25 cellular contexts compared by ENCODE assay signal in genomic region chr2:19368760-19369159, GRCh38. TPM values are rescaled to one million over a fixed set of nuclear protein-coding genes. Genes with fewer than 3 reads are reported as not detected.
"Had no signal": no experiment of that assay in that cellular context is flagged by ENCODE, and none has a peak within 500 bp of the region (broad histone marks: within the 10 kb centered on the region; RNA-seq: fewer than 3 reads in every experiment).

No MANE protein-coding gene starts in this region.

- H3K27ac ChIP-seq: neutrophil, pancreas, prostate gland, right lobe of liver, sigmoid colon, suprapubic skin, testis, tibial artery, transverse colon, upper lobe of right lung, uterus had no signal

- H3K27me3 ChIP-seq: right lobe of liver, testis, tibial artery, uterus had no signal

- H3K4me1 ChIP-seq: pancreas, prostate gland, right lobe of liver, suprapubic skin, testis, upper lobe of right lung, uterus had no signal

- H3K9me3 ChIP-seq: neutrophil, pancreas, prostate gland, right lobe of liver, sigmoid colon, suprapubic skin, testis, tibial artery, transverse colon, upper lobe of right lung, uterus had no signal

- H3K4me3 ChIP-seq: pancreas, prostate gland, right lobe of liver, sigmoid colon, suprapubic skin, testis, tibial artery, transverse colon, upper lobe of right lung, uterus had no signal

- H3K36me3 ChIP-seq: neutrophil, pancreas, prostate gland, right lobe of liver, sigmoid colon, suprapubic skin, tibial artery, transverse colon, upper lobe of right lung, uterus had no signal

- DNase-seq: naive thymus-derived CD4-positive, alpha-beta T cell; natural killer cell; nephron progenitor cell; nucleus accumbens; pancreas; right lobe of liver; sigmoid colon; small intestine; stimulated activated CD4-positive, alpha-beta T cell treated with anti-CD3 and anti-CD28 coated beads, Interleukin-1b, Interleukin-23, amount 100 ng/mL, for 48 hours; stimulated activated CD4-positive, alpha-beta T cell treated with anti-CD3 and anti-CD28 coated beads, Interleukin-4, amount 100 ng/mL, for 1 hour; stimulated activated CD4-positive, alpha-beta T cell treated with anti-CD3 and anti-CD28 coated beads, Interleukin-4, amount 100 ng/mL, for 4 hours; stimulated activated CD8-positive, alpha-beta memory T cell treated with anti-CD3 and anti-CD28 coated beads, Interleukin-4, amount 100 ng/mL, for 48 hours; stimulated activated naive CD4-positive, alpha-beta T cell; stimulated activated naive CD8-positive, alpha-beta T cell treated with anti-CD3 and anti-CD28 coated beads, Interleukin-15, amount 100 ng/mL, for 72 hours; stimulated activated naive CD8-positive, alpha-beta T cell treated with anti-CD3 and anti-CD28 coated beads, Interleukin-15, Interleukin-2, amounts not matched to agents 100 U/mL and 50 U/mL, for 24 hours; substantia nigra; testis; transverse colon; upper lobe of right lung; uterus had no signal

RNA-seq across cellular contexts. Expression of gene OSR1, which starts 10.3 kb away (rescaled TPM):
- total RNA-seq: naive thymus-derived CD4-positive, alpha-beta T cell; natural killer cell; pulmonary artery endothelial cell had no signal
